ENCODE assay signal across 8 cellular contexts in the genomic region with DNA sequence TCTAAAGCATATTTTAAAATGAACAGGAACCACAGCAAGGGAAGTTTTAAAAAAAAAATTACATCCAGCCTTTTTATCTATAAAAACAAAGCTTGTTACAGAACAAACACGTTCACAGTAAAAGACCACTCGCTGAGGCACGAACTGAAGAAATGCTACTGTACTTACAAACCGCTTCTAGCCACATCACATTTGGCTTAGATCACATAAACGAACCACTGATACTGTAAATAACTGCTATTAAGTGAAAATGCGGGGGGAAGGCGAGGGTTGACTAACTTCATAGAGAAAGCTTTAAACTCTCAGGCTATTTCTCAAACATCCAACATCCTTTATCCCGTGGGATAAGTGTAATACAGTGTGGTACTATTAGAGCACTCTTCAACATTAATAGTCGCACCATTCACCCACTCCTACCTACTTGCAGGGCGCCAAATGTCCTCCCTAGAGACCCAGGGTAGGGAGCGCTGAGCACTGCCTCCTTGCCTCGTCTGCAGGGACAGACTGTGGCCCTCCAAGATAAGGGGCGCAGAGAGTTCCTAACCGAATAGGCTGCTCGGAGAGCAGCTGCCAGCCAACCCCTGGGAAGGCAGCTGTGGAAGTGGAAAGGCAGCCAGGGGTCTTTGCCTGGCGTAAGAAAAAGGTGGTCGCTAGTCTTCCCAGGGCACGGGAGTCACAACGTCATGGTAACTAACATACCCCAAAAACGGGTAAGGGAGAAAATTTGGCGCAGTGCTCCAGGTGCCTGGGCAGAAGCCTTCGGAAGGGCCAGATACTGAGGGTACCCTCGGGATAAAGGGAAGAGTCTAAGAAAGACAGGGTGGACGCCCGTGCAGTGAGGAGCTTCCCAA. TPM values are rescaled to one million over a fixed set of nuclear protein-coding genes. Genes with fewer than 3 reads are reported as not detected.
A peak's percentile ranks its signal among the peaks of the same experiment; 100 is the strongest.
DNase-seq lines count a peak whose midpoint lies in the region; ATAC-seq and TF ChIP-seq lines count a peak whose summit lies in the region.

No MANE protein-coding gene starts in this region.

- peak; percentile 8 to 19 for ATAC-seq in activated CD4-positive, CD25-positive, alpha-beta regulatory T cell treated with anti-CD3 and anti-CD28 coated beads, Interleukin-2, amount 50 U/mL, for 24 hours
- ATAC-seq in HG02798 (IDR thresholded peaks at IDR 0.05; ENCODE audit: poor library complexity, unreplicated experiment), result peak; percentile 25
- peak in 3 of 4 donors; percentile 8 to 35 (median 25) for ATAC-seq in heart left ventricle

- H3K36me3 ChIP-seq in heart left ventricle (peaks cover 0 to 17% (median 8%) of the 10 kb centered on the region in 9 donors), parathyroid adenoma (ENCODE audit: control insufficient read depth, insufficient read depth, low read length) (no peaks in the 10 kb centered on the region)

- TF ChIP-seq POLR2A in heart left ventricle (IDR thresholded peaks at IDR 0.05), result no peak

- peak overlapping the region; percentile 97 for H3K4me3 Mint-ChIP-seq in activated naive CD4-positive, alpha-beta T cell treated with anti-CD3 and anti-CD28 coated beads for 36 hours

- H3K27me3 Mint-ChIP-seq in activated naive CD4-positive, alpha-beta T cell treated with anti-CD3 and anti-CD28 coated beads for 36 hours (ENCODE audit: low read depth), result no peaks in the 10 kb centered on the region

- H3K4me3 ChIP-seq in heart left ventricle, result peak overlapping the region; percentile 72 to 96 (median 92)
- peak overlapping the region; percentile 88 for H3K4me3 ChIP-seq in parathyroid adenoma (ENCODE audit: low read depth, low read length)

- H2AFZ ChIP-seq in parathyroid adenoma, result peak overlapping the region; percentile 74

- TF ChIP-seq CTCF in heart left ventricle (IDR thresholded peaks at IDR 0.05) (no peak), parathyroid adenoma (IDR thresholded peaks at IDR 0.05) (no peak)

- peaks cover 3% of the 10 kb centered on the region for H3K9me3 Mint-ChIP-seq in activated naive CD4-positive, alpha-beta T cell treated with anti-CD3 and anti-CD28 coated beads for 36 hours

- H3K4me1 Mint-ChIP-seq in activated naive CD4-positive, alpha-beta T cell treated with anti-CD3 and anti-CD28 coated beads for 36 hours (ENCODE audit: low read depth), result peaks cover 42% of the 10 kb centered on the region

- intact Hi-C loops in activated naive CD4-positive, alpha-beta T cell treated with anti-CD3 and anti-CD28 coated beads for 36 hours (cut with micrococcal nuclease), result loop anchor here (1.0 to 2.0 kb wide), 4 partner anchors 7 to 521 kb away; partner anchors contain the start of gene SP3
- intact Hi-C loops in heart left ventricle (cut with DNase I), result loop anchor here in 2 of 10 donors (5.0 kb wide), 2 partner anchors 76 to 116 kb away; no protein-coding TSS in a partner anchor

- no peak overlapping the region for H3K9ac ChIP-seq in parathyroid adenoma

- CTCF ChIA-PET in activated naive CD4-positive, alpha-beta T cell treated with anti-CD3 and anti-CD28 coated beads for 36 hours (lab: Charles Lee), result interaction anchor here (0.7 to 6.4 kb wide), 11 partner anchors 11 to 214 kb away, joined by 3 to 52 read pairs (median 3); no protein-coding TSS in a partner anchor

- no peaks in the 10 kb centered on the region for H3K9me3 ChIP-seq in heart left ventricle
- no peaks in the 10 kb centered on the region for H3K9me3 ChIP-seq in parathyroid adenoma (ENCODE audit: control insufficient read depth, low read length)

- 6 to 11% (median 8%) methylated on average over 23 to 25 of the region's 25 CpGs for WGBS in heart left ventricle, 4 donors

- DNase-seq in activated CD4-positive, CD25-positive, alpha-beta regulatory T cell (lab: John Stamatoyannopoulos, UW), result no peak
- DNase-seq in NCI-H510A (lab: John Stamatoyannopoulos, UW) (peak; percentile 26), heart left ventricle (peak; percentile 15 to 63 (median 44)), retina (no peak)
- DNase-seq in activated naive CD4-positive, alpha-beta T cell treated with anti-CD3 and anti-CD28 coated beads for 36 hours, result peak; percentile 50

- H3K27ac ChIP-seq in heart left ventricle, result peak overlapping the region in 11 of 12 donors; percentile 73 to 94 (median 87)
- peak overlapping the region; percentile 40 for H3K27ac ChIP-seq in parathyroid adenoma

- peaks cover 12% of the 10 kb centered on the region for H3K36me3 Mint-ChIP-seq in activated naive CD4-positive, alpha-beta T cell treated with anti-CD3 and anti-CD28 coated beads for 36 hours (ENCODE audit: low read depth)

- H3K4me2 ChIP-seq in parathyroid adenoma (ENCODE audit: low read length), result peak overlapping the region; percentile 93

- peak overlapping the region; percentile 83 for H3K27ac Mint-ChIP-seq in activated naive CD4-positive, alpha-beta T cell treated with anti-CD3 and anti-CD28 coated beads for 36 hours

- H3K27me3 ChIP-seq in heart left ventricle (no peaks in the 10 kb centered on the region), parathyroid adenoma (ENCODE audit: control insufficient read depth, insufficient read depth, low read length) (no peaks in the 10 kb centered on the region)

- no peaks in the 10 kb centered on the region for H3K79me2 ChIP-seq in parathyroid adenoma

- H3K4me1 ChIP-seq in heart left ventricle, result peaks cover 0 to 26% (median 3%) of the 10 kb centered on the region in 12 donors
- H3K4me1 ChIP-seq in parathyroid adenoma, result no peaks in the 10 kb centered on the region

RNA-seq across cellular contexts. Expression of gene GPR155, which starts 0.8 kb away (rescaled TPM):
- total RNA-seq in activated naive CD4-positive, alpha-beta T cell treated with anti-CD3 and anti-CD28 coated beads for 36 hours, result 10 to 100 TPM in 1 of 2 experiments, 1 to 10 TPM in 1; 9.2 to 11.0 TPM
- 10 to 100 TPM; 13.7 to 21.3 (median 16.3) TPM for total RNA-seq in heart left ventricle
- polyA plus RNA-seq in heart left ventricle, result 1 to 10 TPM; 3.5 to 6.5 TPM

Comparison
In these comparisons a context has a peak if more than half of its experiments do, and no peak if none do; other contexts are left out.
1. DNase-seq: peak in NCI-H510A (single experiment), activated naive CD4-positive, alpha-beta T cell treated with anti-CD3 and anti-CD28 coated beads for 36 hours (single experiment) and heart left ventricle (5 of 5); none in activated CD4-positive, CD25-positive, alpha-beta regulatory T cell (0 of 4) and retina (single experiment).
2. Peak in every context shown above with its lines, with median percentiles within 50 percentile points of each other: ATAC-seq.